In genomic region chr2:136423516-136423996, GRCh38 we compare ENCODE assay signal across 8 cellular contexts.
DNase-seq lines count a peak whose midpoint lies in the region; ATAC-seq and TF ChIP-seq lines count a peak whose summit lies in the region.

No MANE protein-coding gene starts in this region.

- intact Hi-C loops in CD4-positive, alpha-beta memory T cell (cut with micrococcal nuclease) = no loop called here
- intact Hi-C loops in mucosa of descending colon (cut with DNase I, micrococcal nuclease) = no loop called here

- peak overlapping the region; percentile 77 to 90 (median 84) for H3K4me3 Mint-ChIP-seq in CD4-positive, alpha-beta memory T cell
- peak overlapping the region; percentile 78 for H3K4me3 Mint-ChIP-seq in endothelial cell (ENCODE audit: unreplicated experiment)

- no peaks in the 10 kb centered on the region for H3K36me3 Mint-ChIP-seq in CD4-positive, alpha-beta memory T cell
- no peaks in the 10 kb centered on the region for H3K36me3 Mint-ChIP-seq in endothelial cell (ENCODE audit: low read depth, unreplicated experiment)

- peak overlapping the region; percentile 53 to 59 for H3K4me3 ChIP-seq in CD4-positive, alpha-beta memory T cell (ENCODE audit: low read length in 2 of 2)
- no peak overlapping the region for H3K4me3 ChIP-seq in mucosa of descending colon

- H3K27ac ChIP-seq in CD4-positive, alpha-beta memory T cell (ENCODE audit: low read depth, low read length) = no peak overlapping the region

- DNase-seq in CD4-positive, alpha-beta memory T cell = peak; percentile 65 to 72 (median 71)
- DNase-seq in NCI-H774 (lab: John Stamatoyannopoulos, UW) (peak; percentile 71), endothelial cell (ENCODE audit: low spot score) (peak; percentile 83), mucosa of descending colon (peak; percentile 67 to 77 (median 72))
- DNase-seq in activated CD8-positive, alpha-beta memory T cell treated with anti-CD3 and anti-CD28 coated beads for 4 hours (ENCODE audit: low read depth in 2 of 2) = peak; percentile 62 to 68
- peak; percentile 74 for DNase-seq in stimulated activated CD8-positive, alpha-beta memory T cell treated with anti-CD3 and anti-CD28 coated beads, Interleukin-4, amount 100 ng/mL, for 24 hours (ENCODE audit: low read depth)

- H3K9me3 ChIP-seq in CD4-positive, alpha-beta memory T cell (ENCODE audit: control insufficient read depth in 1 of 2, low read length in 2 of 2) = no peaks in the 10 kb centered on the region
- H3K9me3 ChIP-seq in mucosa of descending colon = no peaks in the 10 kb centered on the region

- H3K27me3 ChIP-seq in CD4-positive, alpha-beta memory T cell (ENCODE audit: insufficient read depth, low read length) = peaks cover 9% of the 10 kb centered on the region

- peaks cover 17% of the 10 kb centered on the region for H3K4me1 ChIP-seq in CD4-positive, alpha-beta memory T cell (ENCODE audit: insufficient read depth, low read length)
- H3K4me1 ChIP-seq in mucosa of descending colon (ENCODE audit: low read depth) = no peaks in the 10 kb centered on the region

- POLR2A ChIA-PET in CD4-positive, alpha-beta memory T cell (lab: Charles Lee; ENCODE audit: partially characterized antibody) = no interaction called here

- CTCF ChIA-PET in CD4-positive, alpha-beta memory T cell (lab: Charles Lee; ENCODE audit: partially characterized antibody) = interaction anchor here (0.8 to 3.2 kb wide), 23 partner anchors 9 to 1418 kb away, joined by 3 to 31 read pairs (median 4); no protein-coding TSS in a partner anchor

- TF ChIP-seq CTCF in endothelial cell (IDR thresholded peaks at IDR 0.05; ENCODE audit: unreplicated experiment) = peak; percentile 91
- TF ChIP-seq CTCF in mucosa of descending colon (IDR thresholded peaks at IDR 0.05) = peak; percentile 70

- H3K4me1 Mint-ChIP-seq in CD4-positive, alpha-beta memory T cell = peaks cover 11 to 21% (median 14%) of the 10 kb centered on the region in 4 donors
- peaks cover 14% of the 10 kb centered on the region for H3K4me1 Mint-ChIP-seq in endothelial cell (ENCODE audit: unreplicated experiment)

- peak overlapping the region in 6 of 7 donors; percentile 4 to 87 (median 68) for H3K27ac Mint-ChIP-seq in CD4-positive, alpha-beta memory T cell
- peak overlapping the region; percentile 9 for H3K27ac Mint-ChIP-seq in endothelial cell (ENCODE audit: unreplicated experiment)

- no peaks in the 10 kb centered on the region for H3K36me3 ChIP-seq in CD4-positive, alpha-beta memory T cell (ENCODE audit: insufficient read depth, low read length)
- no peaks in the 10 kb centered on the region for H3K36me3 ChIP-seq in mucosa of descending colon (ENCODE audit: low read depth)

- peak; percentile 100 for ATAC-seq in GM19438 (IDR thresholded peaks at IDR 0.05; ENCODE audit: low read depth, unreplicated experiment)
- ATAC-seq in HG03558 (IDR thresholded peaks at IDR 0.05; ENCODE audit: extremely low read depth, unreplicated experiment) = peak; percentile 99
- ATAC-seq in mucosa of descending colon = peak; percentile 95

- H3K9me3 Mint-ChIP-seq in CD4-positive, alpha-beta memory T cell = no peaks in the 10 kb centered on the region
- H3K9me3 Mint-ChIP-seq in endothelial cell (ENCODE audit: unreplicated experiment) = no peaks in the 10 kb centered on the region

- peaks cover 18 to 23% of the 10 kb centered on the region in 2 donors for H3K27me3 Mint-ChIP-seq in CD4-positive, alpha-beta memory T cell
- H3K27me3 Mint-ChIP-seq in endothelial cell (ENCODE audit: unreplicated experiment) = peaks cover 10% of the 10 kb centered on the region
